In genomic region chr9:78332381-78332780, GRCh38 we compare ENCODE assay signal across 23 cellular contexts.
"Had no signal": no experiment of that assay in that cellular context is flagged by ENCODE, and none has a peak within 500 bp of the region (broad histone marks: within the 10 kb centered on the region; RNA-seq: fewer than 3 reads in every experiment).

No MANE protein-coding gene starts in this region.

- H3K27me3 ChIP-seq: dorsolateral prefrontal cortex, esophagus muscularis mucosa, foreskin keratinocyte, gastroesophageal sphincter, hepatocyte had no signal

- FAIRE-seq: colon, endothelial cell of umbilical vein, frontal cortex, islet of Langerhans, keratinocyte had no signal

- H3K27ac Mint-ChIP-seq: mesothelial cell of epicardium had no signal

- H3K4me1 ChIP-seq: esophagus muscularis mucosa, foreskin keratinocyte, gastroesophageal sphincter, heart left ventricle, left ventricle myocardium inferior, lower lobe of right lung had no signal

- H3K79me2 ChIP-seq: hepatocyte had no signal

- DNase-seq: dermis blood vessel endothelial cell; dorsolateral prefrontal cortex; effector CD4-positive, alpha-beta T cell; effector memory CD4-positive, alpha-beta T cell; foreskin keratinocyte; heart left ventricle; hypothalamus; left cardiac atrium; left ventricle myocardium inferior; lower lobe of right lung; mesenchymal stem cell; mucosa of descending colon; naive B cell had no signal

- H3K4me2 ChIP-seq: hepatocyte had no signal

- H3K4me3 ChIP-seq: coronary artery, dorsolateral prefrontal cortex, esophagus muscularis mucosa, gastroesophageal sphincter, heart left ventricle, hepatocyte, left ventricle myocardium inferior, lower lobe of right lung, mucosa of descending colon had no signal

- H3K9me3 ChIP-seq: esophagus muscularis mucosa, gastroesophageal sphincter, left ventricle myocardium inferior, lower lobe of right lung, mucosa of descending colon had no signal

- H3K27ac ChIP-seq: coronary artery, dorsolateral prefrontal cortex, esophagus muscularis mucosa, foreskin keratinocyte, gastroesophageal sphincter, heart left ventricle, hepatocyte, left ventricle myocardium inferior, lower lobe of right lung had no signal

- H2AFZ ChIP-seq: hepatocyte had no signal

- H3K4me1 Mint-ChIP-seq: mesothelial cell of epicardium, naive B cell had no signal

- H3K4me3 Mint-ChIP-seq: mesothelial cell of epicardium, naive B cell had no signal

- H3K36me3 ChIP-seq: esophagus muscularis mucosa, gastroesophageal sphincter, heart left ventricle, left ventricle myocardium inferior, lower lobe of right lung had no signal

- ATAC-seq: foreskin keratinocyte, gastroesophageal sphincter, heart left ventricle, left cardiac atrium, lower lobe of right lung, mucosa of descending colon had no signal
